8 cellular contexts compared by ENCODE assay signal in the genomic region with DNA sequence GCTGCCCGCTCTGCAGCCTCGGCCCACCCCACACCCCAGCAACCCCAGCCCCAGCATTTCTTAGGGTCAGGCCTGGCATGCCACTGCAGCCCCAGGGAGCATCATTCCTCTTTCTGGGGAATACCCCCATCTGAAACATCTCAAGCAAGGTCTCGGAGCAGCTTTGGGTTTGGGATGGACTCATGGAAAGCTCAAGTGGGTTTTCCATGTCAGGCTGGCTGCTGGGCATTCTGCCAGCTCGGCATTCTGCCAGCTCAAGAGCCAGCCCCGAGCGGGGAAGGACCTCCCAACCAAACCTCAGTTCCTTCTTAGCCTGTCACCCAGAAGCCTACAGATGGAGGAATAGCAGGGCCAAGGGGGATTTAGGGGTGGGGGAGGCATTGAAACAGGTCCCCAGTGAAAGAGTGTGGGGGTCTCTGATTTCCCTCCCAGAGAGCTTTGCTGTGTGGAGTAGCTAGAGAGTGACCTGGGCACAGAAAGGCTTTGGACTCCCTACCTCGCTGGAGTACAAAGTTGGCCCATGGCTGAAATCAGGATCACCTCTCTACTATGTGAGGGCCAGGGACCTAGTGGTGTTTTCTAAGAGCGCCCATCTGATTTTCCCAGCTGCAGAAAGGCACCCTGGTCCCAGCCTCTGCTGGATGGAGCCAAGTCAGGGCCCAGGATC. TPM values are rescaled to one million over a fixed set of nuclear protein-coding genes. Genes with fewer than 3 reads are reported as not detected.
DNase-seq lines count a peak whose midpoint lies in the region; ATAC-seq and TF ChIP-seq lines count a peak whose summit lies in the region.

No MANE protein-coding gene starts in this region.

- H3K9me3 ChIP-seq in right atrium auricular region = no peaks in the 10 kb centered on the region
- H3K9me3 ChIP-seq in skeletal muscle satellite cell (replicated peaks; ENCODE audit: low read length) = no peaks in the 10 kb centered on the region

- peak overlapping the region; percentile 86 for H3K27ac ChIP-seq in VCaP
- H3K27ac ChIP-seq in right atrium auricular region = peak overlapping the region; percentile 78 to 79

- H3K27me3 ChIP-seq in right atrium auricular region (no peaks in the 10 kb centered on the region), skeletal muscle satellite cell (ENCODE audit: control insufficient read depth, insufficient read depth, low read length) (peaks cover 8% of the 10 kb centered on the region)

- TF ChIP-seq CTCF in VCaP (conservative IDR thresholded peaks at IDR 0.05) (no peak), right atrium auricular region (IDR thresholded peaks at IDR 0.05) (no peak)

- peak overlapping the region; percentile 89 for H3K4me2 ChIP-seq in skeletal muscle satellite cell (ENCODE audit: low read length)

- no peak for ATAC-seq in HG02884 (IDR thresholded peaks at IDR 0.05; ENCODE audit: unreplicated experiment)

- in situ Hi-C loops in KBM-7 (cut with MboI; ENCODE audit: low pct_unique_long_range_greater_than_20kb, low sequenced_read_pairs) = no loop called here

- H3K4me1 ChIP-seq in right atrium auricular region (peaks cover 0 to 64% of the 10 kb centered on the region in 2 donors), skeletal muscle satellite cell (ENCODE audit: control insufficient read depth, insufficient read depth, low read length) (peaks cover 26% of the 10 kb centered on the region)

- no peaks in the 10 kb centered on the region for H3K36me3 ChIP-seq in right atrium auricular region
- no peaks in the 10 kb centered on the region for H3K36me3 ChIP-seq in skeletal muscle satellite cell (ENCODE audit: insufficient read depth, low read length)

- peak overlapping the region; percentile 53 for H3K9ac ChIP-seq in skeletal muscle satellite cell (ENCODE audit: low read depth, low read length)

- DNase-seq in KBM-7 (peak; percentile 49), right atrium auricular region (ENCODE audit: low spot score) (peak; percentile 73)
- DNase-seq in central memory CD4-positive, alpha-beta T cell = no peak
- no peak for DNase-seq in stimulated activated naive CD4-positive, alpha-beta T cell treated with Interleukin-2 at 50 U/mL for 16 hours (lab: John Stamatoyannopoulos, UW)
- no peak for DNase-seq in stimulated activated CD4-positive, alpha-beta T cell treated with anti-CD3 and anti-CD28 coated beads, Interleukin-4, amount 100 ng/mL, for 4 hours

- H3K4me3 ChIP-seq in right atrium auricular region = peak overlapping the region; percentile 38 to 47
- H3K4me3 ChIP-seq in skeletal muscle satellite cell (ENCODE audit: low read length) = peak overlapping the region; percentile 69

RNA-seq across cellular contexts. Expression of a gene that starts 0.6 kb away (rescaled TPM):
- 10 to 100 TPM; 41.7 to 43.6 TPM for total RNA-seq in right atrium auricular region
- total RNA-seq in skeletal muscle satellite cell (2012; rRNA removed) = 21.4 and 25.9 TPM in 2 replicates

RNA-seq across cellular contexts. Expression of a gene that starts 24.8 kb away (rescaled TPM):
- 10 to 100 TPM; 17.9 to 20.2 TPM for total RNA-seq in right atrium auricular region
- 19.2 and 34.5 TPM in 2 replicates for total RNA-seq in skeletal muscle satellite cell (2012; rRNA removed)

RNA-seq across cellular contexts. Expression of a gene that starts 27.5 kb away (rescaled TPM):
- total RNA-seq in right atrium auricular region = 100 to 1,000 TPM; 179 to 204 TPM
- total RNA-seq in skeletal muscle satellite cell (2012; rRNA removed) = 417 and 466 TPM in 2 replicates

RNA-seq across cellular contexts. Expression of a gene that starts 44.7 kb away (rescaled TPM):
- total RNA-seq in right atrium auricular region = 10 to 100 TPM; 46.5 to 61.8 TPM
- 38.3 and 43.2 TPM in 2 replicates for total RNA-seq in skeletal muscle satellite cell (2012; rRNA removed)

Comparison
In these comparisons a context has a peak if more than half of its experiments do, and no peak if none do; other contexts are left out.
1. DNase-seq: peak in KBM-7 (single experiment) and right atrium auricular region (single experiment); none in central memory CD4-positive, alpha-beta T cell (single experiment), stimulated activated naive CD4-positive, alpha-beta T cell treated with Interleukin-2 at 50 U/mL for 16 hours (single experiment) and stimulated activated CD4-positive, alpha-beta T cell treated with anti-CD3 and anti-CD28 coated beads, Interleukin-4, amount 100 ng/mL, for 4 hours (0 of 2).